19 cellular contexts compared by ENCODE assay signal in genomic region chr9:131700076-131700475, GRCh38. TPM values are rescaled to one million over a fixed set of nuclear protein-coding genes. Genes with fewer than 3 reads are reported as not detected.
DNase-seq lines count a peak whose midpoint lies in the region; ATAC-seq and TF ChIP-seq lines count a peak whose summit lies in the region.
"Had no signal": no experiment of that assay in that cellular context is flagged by ENCODE, and none has a peak within 500 bp of the region (broad histone marks: within the 10 kb centered on the region; RNA-seq: fewer than 3 reads in every experiment).

No MANE protein-coding gene starts in this region.

- H4K20me1 ChIP-seq in OCI-LY1 (ENCODE audit: insufficient read depth, low read length) (no peaks in the 10 kb centered on the region), mammary epithelial cell (ENCODE audit: insufficient read depth, low read length) (no peaks in the 10 kb centered on the region)

- H3K4me3 Mint-ChIP-seq in activated T-cell treated with anti-CD3 and anti-CD28 coated beads, Interleukin-2, amount 50 U/mL, for 72 hours: no peak overlapping the region
- no peak overlapping the region for H3K4me3 Mint-ChIP-seq in activated T-cell treated with anti-CD3 and anti-CD28 coated beads, Interleukin-2, amount 50 U/mL, for 4 hours
- no peak overlapping the region for H3K4me3 Mint-ChIP-seq in stimulated activated effector memory CD8-positive, alpha-beta T cell treated with anti-CD3 and anti-CD28 coated beads, Interleukin-12 subunit alpha, Interleukin-12 subunit beta, amount 100 ng/mL, for 72 hours
- H3K4me3 Mint-ChIP-seq: activated CD4-positive, alpha-beta memory T cell treated with anti-CD3 and anti-CD28 coated beads, Interleukin-2, amount 10 ng/mL, durations not matched to agents 7 days and 5 days; brain; neural crest cell had no signal

- H3K79me2 ChIP-seq in OCI-LY1 (ENCODE audit: insufficient read depth, low read length): peaks cover 67% of the 10 kb centered on the region
- H3K79me2 ChIP-seq in mammary epithelial cell (ENCODE audit: insufficient read depth, low read length): peaks cover 91% of the 10 kb centered on the region

- intact Hi-C loops in mammary epithelial cell (cut with micrococcal nuclease): no loop called here

- no peaks in the 10 kb centered on the region; the same call in 1 of the 2 replicates for H3K36me3 ChIP-seq in OCI-LY1 (ENCODE audit: insufficient read depth, low read length)
- H3K36me3 ChIP-seq in mammary epithelial cell (ENCODE audit: insufficient read depth, low read length): no peaks in the 10 kb centered on the region
- H3K36me3 ChIP-seq: MG63, tibial artery had no signal

- H3K9ac ChIP-seq in OCI-LY1 (ENCODE audit: low read length): no peak overlapping the region
- no peak overlapping the region for H3K9ac ChIP-seq in mammary epithelial cell (ENCODE audit: insufficient read depth, low read length)

- no peak for TF ChIP-seq CTCF in OCI-LY1 (IDR thresholded peaks at IDR 0.05; ENCODE audit: low read length)
- no peak for TF ChIP-seq CTCF in mammary epithelial cell (conservative IDR thresholded peaks at IDR 0.05 in 1 of 2, IDR thresholded peaks at IDR 0.05 in 1 of 2; ENCODE audit: extremely low read depth in 1 of 2, insufficient read depth in 1 of 2, low read depth in 1 of 2, low read length in 2 of 2)

- no peak for ATAC-seq in activated T-cell treated with anti-CD3 and anti-CD28 coated beads, Interleukin-2, amount 50 U/mL, for 72 hours (replicated peaks in 1 of 2)
- no peak for ATAC-seq in activated T-cell treated with anti-CD3 and anti-CD28 coated beads, Interleukin-2, amount 50 U/mL, for 4 hours
- ATAC-seq in left lobe of liver (no peak), HG03571 (IDR thresholded peaks at IDR 0.05; ENCODE audit: unreplicated experiment) (no peak), GM21723 (IDR thresholded peaks at IDR 0.05; ENCODE audit: unreplicated experiment) (no peak)
- no peak for ATAC-seq in stimulated activated effector memory CD8-positive, alpha-beta T cell treated with anti-CD3 and anti-CD28 coated beads, Interleukin-12 subunit alpha, Interleukin-12 subunit beta, amount 100 ng/mL, for 72 hours
- ATAC-seq: sciatic nerve had no signal

- dilution Hi-C loops in mammary epithelial cell (cut with HindIII; ENCODE audit: low sequenced_read_pairs): no loop called here

- DNase-seq in activated T-cell treated with anti-CD3 and anti-CD28 coated beads, Interleukin-2, amount 50 U/mL, for 72 hours: no peak
- no peak for DNase-seq in activated T-cell treated with anti-CD3 and anti-CD28 coated beads, Interleukin-2, amount 50 U/mL, for 4 hours
- DNase-seq in left lobe of liver (ENCODE audit: low spot score) (peak; percentile 43), mammary epithelial cell (no peak)
- no peak for DNase-seq in stimulated activated effector memory CD8-positive, alpha-beta T cell treated with anti-CD3 and anti-CD28 coated beads, Interleukin-12 subunit alpha, Interleukin-12 subunit beta, amount 100 ng/mL, for 72 hours (ENCODE audit: low spot score in 2 of 2)
- DNase-seq: activated CD4-positive, alpha-beta memory T cell treated with anti-CD3 and anti-CD28 coated beads, Interleukin-2, amount 10 ng/mL, durations not matched to agents 7 days and 5 days; dorsolateral prefrontal cortex; GDM1; H7; MG63; NCI-H187; NCI-H510A; tibial artery had no signal

- no TSS peak for BruUV-seq in mammary epithelial cell (replicated peaks; lab: Mats Ljungman, UMichigan)

- H3K27ac ChIP-seq in OCI-LY1 (ENCODE audit: low read depth, low read length, poor library complexity, severe bottlenecking) (peak overlapping the region; percentile 73), mammary epithelial cell (ENCODE audit: insufficient read depth, low read depth, low read length) (no peak overlapping the region)
- H3K27ac ChIP-seq: tibial artery had no signal

- peak overlapping the region; percentile 48 for H3K27ac Mint-ChIP-seq in activated T-cell treated with anti-CD3 and anti-CD28 coated beads, Interleukin-2, amount 50 U/mL, for 72 hours
- H3K27ac Mint-ChIP-seq in stimulated activated effector memory CD8-positive, alpha-beta T cell treated with anti-CD3 and anti-CD28 coated beads, Interleukin-12 subunit alpha, Interleukin-12 subunit beta, amount 100 ng/mL, for 72 hours: peak overlapping the region; percentile 63
- H3K27ac Mint-ChIP-seq: activated CD4-positive, alpha-beta memory T cell treated with anti-CD3 and anti-CD28 coated beads, Interleukin-2, amount 10 ng/mL, durations not matched to agents 7 days and 5 days had no signal

- H3K27me3 ChIP-seq in OCI-LY1 (ENCODE audit: insufficient read depth, low read length) (no peaks in the 10 kb centered on the region), mammary epithelial cell (ENCODE audit: insufficient read depth, low read length) (no peaks in the 10 kb centered on the region)
- H3K27me3 ChIP-seq: dorsolateral prefrontal cortex, MG63, tibial artery had no signal

- no peaks in the 10 kb centered on the region for H3K9me3 Mint-ChIP-seq in activated T-cell treated with anti-CD3 and anti-CD28 coated beads, Interleukin-2, amount 50 U/mL, for 72 hours
- no peaks in the 10 kb centered on the region for H3K9me3 Mint-ChIP-seq in activated T-cell treated with anti-CD3 and anti-CD28 coated beads, Interleukin-2, amount 50 U/mL, for 4 hours
- no peaks in the 10 kb centered on the region for H3K9me3 Mint-ChIP-seq in stimulated activated effector memory CD8-positive, alpha-beta T cell treated with anti-CD3 and anti-CD28 coated beads, Interleukin-12 subunit alpha, Interleukin-12 subunit beta, amount 100 ng/mL, for 72 hours
- H3K9me3 Mint-ChIP-seq: activated CD4-positive, alpha-beta memory T cell treated with anti-CD3 and anti-CD28 coated beads, Interleukin-2, amount 10 ng/mL, durations not matched to agents 7 days and 5 days; brain; neural crest cell had no signal

- peaks cover 0 to 1% of the 10 kb centered on the region in 2 donors for H3K36me3 Mint-ChIP-seq in activated T-cell treated with anti-CD3 and anti-CD28 coated beads, Interleukin-2, amount 50 U/mL, for 72 hours (ENCODE audit: insufficient read depth in 2 of 2)
- peaks cover 12% of the 10 kb centered on the region for H3K36me3 Mint-ChIP-seq in activated T-cell treated with anti-CD3 and anti-CD28 coated beads, Interleukin-2, amount 50 U/mL, for 4 hours (ENCODE audit: insufficient read depth)
- H3K36me3 Mint-ChIP-seq in stimulated activated effector memory CD8-positive, alpha-beta T cell treated with anti-CD3 and anti-CD28 coated beads, Interleukin-12 subunit alpha, Interleukin-12 subunit beta, amount 100 ng/mL, for 72 hours: peaks cover 18% of the 10 kb centered on the region
- H3K36me3 Mint-ChIP-seq: brain had no signal

- in situ Hi-C loops in mammary epithelial cell (cut with MboI; ENCODE audit: low sequenced_read_pairs in 2 of 2): no loop called here

- no peaks in the 10 kb centered on the region for H3F3A ChIP-seq in OCI-LY1 (ENCODE audit: insufficient read depth, low read length)

- H3K9me2 ChIP-seq in OCI-LY1 (ENCODE audit: low read depth, low read length): no peaks in the 10 kb centered on the region

- H2AFZ ChIP-seq in OCI-LY1 (ENCODE audit: low read length) (no peak overlapping the region), mammary epithelial cell (ENCODE audit: low read depth, low read length) (no peak overlapping the region)

- H3K9me3 ChIP-seq in OCI-LY1 (ENCODE audit: low read length) (no peaks in the 10 kb centered on the region), mammary epithelial cell (replicated peaks; ENCODE audit: insufficient read depth, low read length) (no peaks in the 10 kb centered on the region)
- H3K9me3 ChIP-seq: MG63, tibial artery had no signal

- WGBS in mammary epithelial cell (ENCODE audit: low coverage, missing lambda C conversion rate): 95% methylated on average over 5 of the region's 7 CpGs

- H3K4me3 ChIP-seq in OCI-LY1 (ENCODE audit: low read depth, low read length, poor library complexity, severe bottlenecking) (no peak overlapping the region), mammary epithelial cell (replicated peaks in 1 of 3; ENCODE audit: insufficient read depth in 1 of 3, low read depth in 2 of 3, low read length in 3 of 3) (no peak overlapping the region)
- H3K4me3 ChIP-seq: dorsolateral prefrontal cortex, MG63, tibial artery had no signal

- H3K4me1 ChIP-seq in OCI-LY1 (ENCODE audit: insufficient read depth, low read length, severe bottlenecking): peaks cover 100% of the 10 kb centered on the region
- peaks cover 27% of the 10 kb centered on the region for H3K4me1 ChIP-seq in mammary epithelial cell (ENCODE audit: insufficient read depth, low read length)

- no peaks in the 10 kb centered on the region for H3K27me3 Mint-ChIP-seq in activated T-cell treated with anti-CD3 and anti-CD28 coated beads, Interleukin-2, amount 50 U/mL, for 72 hours (ENCODE audit: low read depth)
- no peaks in the 10 kb centered on the region for H3K27me3 Mint-ChIP-seq in activated T-cell treated with anti-CD3 and anti-CD28 coated beads, Interleukin-2, amount 50 U/mL, for 4 hours (ENCODE audit: low read depth)
- H3K27me3 Mint-ChIP-seq: activated CD4-positive, alpha-beta memory T cell treated with anti-CD3 and anti-CD28 coated beads, Interleukin-2, amount 10 ng/mL, durations not matched to agents 7 days and 5 days; brain had no signal

- CTCF ChIA-PET in mammary epithelial cell (lab: Charles Lee; ENCODE audit: low non-redundant PET): no interaction called here

- H3K4me1 Mint-ChIP-seq in activated T-cell treated with anti-CD3 and anti-CD28 coated beads, Interleukin-2, amount 50 U/mL, for 72 hours (ENCODE audit: low read depth): peaks cover 64% of the 10 kb centered on the region
- H3K4me1 Mint-ChIP-seq in activated T-cell treated with anti-CD3 and anti-CD28 coated beads, Interleukin-2, amount 50 U/mL, for 4 hours (ENCODE audit: low read depth): peaks cover 91% of the 10 kb centered on the region
- peaks cover 92% of the 10 kb centered on the region for H3K4me1 Mint-ChIP-seq in stimulated activated effector memory CD8-positive, alpha-beta T cell treated with anti-CD3 and anti-CD28 coated beads, Interleukin-12 subunit alpha, Interleukin-12 subunit beta, amount 100 ng/mL, for 72 hours

- H3K4me2 ChIP-seq in OCI-LY1 (ENCODE audit: low read length): peak overlapping the region; percentile 49; the same call in 1 of the 2 replicates
- no peak overlapping the region for H3K4me2 ChIP-seq in mammary epithelial cell (ENCODE audit: insufficient read depth, low read depth, low read length)

RNA-seq across cellular contexts. Expression of gene RAPGEF1, which starts 39.8 kb away (rescaled TPM):
- 100 to 1,000 TPM; 170 to 175 TPM for total RNA-seq in activated T-cell treated with anti-CD3 and anti-CD28 coated beads, Interleukin-2, amount 50 U/mL, for 72 hours
- total RNA-seq in activated T-cell treated with anti-CD3 and anti-CD28 coated beads, Interleukin-2, amount 50 U/mL, for 4 hours: 100 to 1,000 TPM; 106 to 120 (median 111) TPM
- total RNA-seq in left lobe of liver (36.9 TPM), mammary epithelial cell (10 to 100 TPM; 41.7 to 51.3 TPM)
- polyA plus RNA-seq in mammary epithelial cell: 22.8 TPM
- polyA minus RNA-seq in mammary epithelial cell: 29.1 TPM
